Comparison of ENCODE assay signal across 7 cellular contexts in the genomic region with DNA sequence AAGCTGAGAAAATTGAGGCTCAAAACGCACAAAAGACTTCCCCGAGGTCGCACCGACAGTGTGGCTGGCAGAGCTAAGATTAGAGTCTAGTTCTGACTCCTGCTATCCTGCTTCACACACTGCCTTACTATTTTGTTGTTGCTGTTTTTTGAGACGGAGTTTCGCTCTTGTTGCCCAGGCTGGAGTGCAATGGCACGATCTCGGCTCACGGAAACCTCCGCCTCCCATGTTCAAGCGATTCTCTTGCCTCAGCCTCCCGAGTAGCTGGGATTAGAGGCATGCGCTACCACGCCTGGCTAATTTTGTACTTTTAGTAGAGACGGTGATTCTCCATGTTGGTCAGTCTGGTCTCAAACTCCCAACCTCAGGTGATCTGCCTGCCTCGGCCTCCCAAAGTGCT. TPM values are rescaled to one million over a fixed set of nuclear protein-coding genes. Genes with fewer than 3 reads are reported as not detected.
DNase-seq lines count a peak whose midpoint lies in the region; ATAC-seq and TF ChIP-seq lines count a peak whose summit lies in the region.
"Not testable (repeated sequence)": the region's sequence is repeated elsewhere in the genome, so short reads cannot be mapped to it uniquely, and the experiment has no call there.

No MANE protein-coding gene starts in this region.

- peaks cover 27% of the 10 kb centered on the region for H4K20me1 ChIP-seq in neural progenitor cell (ENCODE audit: low read depth)

- H2AFZ ChIP-seq in neural progenitor cell (replicated peaks): not testable (repeated sequence)

- not testable (repeated sequence) for H3K36me3 Mint-ChIP-seq in CD4-positive, CD25-positive, alpha-beta regulatory T cell; brain; naive B cell; neural progenitor cell

- peak overlapping the region in 1 of 3 donors; percentile 23 for H3K27ac Mint-ChIP-seq in CD4-positive, CD25-positive, alpha-beta regulatory T cell
- H3K27ac Mint-ChIP-seq in brain (peak overlapping the region in 3 of 5 experiments; percentile 38 to 73 (median 44)), naive B cell (peak overlapping the region in 1 of 6 donors; percentile 78)
- not testable (repeated sequence) for H3K27ac Mint-ChIP-seq in neural progenitor cell

- not testable (repeated sequence) for H3K9me3 ChIP-seq in CD4-positive, CD25-positive, alpha-beta regulatory T cell (ENCODE audit: control insufficient read depth in 2 of 2, low read length in 2 of 2); NT2/D1 (ENCODE audit: insufficient read depth, low read length); neural progenitor cell (ENCODE audit: low read depth); testis

- peak overlapping the region in 3 of 4 donors; percentile 7 to 99 (median 48) for H3K4me3 Mint-ChIP-seq in CD4-positive, CD25-positive, alpha-beta regulatory T cell
- H3K4me3 Mint-ChIP-seq in brain: peak overlapping the region; percentile 39 to 87 (median 69)
- H3K4me3 Mint-ChIP-seq in naive B cell: peak overlapping the region in 5 of 8 donors; percentile 26 to 97 (median 51)
- peak overlapping the region; percentile 19 for H3K4me3 Mint-ChIP-seq in neural progenitor cell

- not testable (repeated sequence) for H3K27me3 ChIP-seq in CD4-positive, CD25-positive, alpha-beta regulatory T cell (ENCODE audit: control insufficient read depth, insufficient read depth, low read length); NT2/D1 (ENCODE audit: insufficient read depth, insufficient read length); neural progenitor cell; testis

- H3K4me1 Mint-ChIP-seq in CD4-positive, CD25-positive, alpha-beta regulatory T cell: peaks cover 15 to 22% (median 17%) of the 10 kb centered on the region in 4 donors
- peaks cover 21% of the 10 kb centered on the region for H3K4me1 Mint-ChIP-seq in brain
- peaks cover 24 to 36% (median 28%) of the 10 kb centered on the region in 3 donors for H3K4me1 Mint-ChIP-seq in naive B cell
- H3K4me1 Mint-ChIP-seq in neural progenitor cell: peaks cover 28% of the 10 kb centered on the region

- H3K4me3 ChIP-seq in CD4-positive, CD25-positive, alpha-beta regulatory T cell (ENCODE audit: low read depth, low read length); NT2/D1 (ENCODE audit: insufficient read length, low read depth); neural progenitor cell: not testable (repeated sequence)
- H3K4me3 ChIP-seq in testis: peak overlapping the region in 1 of 2 donors; percentile 85

- not testable (repeated sequence) for H3K27ac ChIP-seq in CD4-positive, CD25-positive, alpha-beta regulatory T cell (ENCODE audit: insufficient read depth, low read length, poor library complexity, severe bottlenecking); neural progenitor cell; testis

- not testable (repeated sequence) for H3K36me3 ChIP-seq in CD4-positive, CD25-positive, alpha-beta regulatory T cell (ENCODE audit: control insufficient read depth, insufficient read depth, low read length); NT2/D1 (ENCODE audit: insufficient read depth, insufficient read length, low read length); neural progenitor cell; testis (ENCODE audit: low read depth, missing control alignments)

- not testable (repeated sequence) for DNase-seq in CD4-positive, CD25-positive, alpha-beta regulatory T cell; NT2/D1 (ENCODE audit: low read depth, low spot score); naive B cell; neural progenitor cell (ENCODE audit: low spot score)
- peak; percentile 47 for DNase-seq in activated CD8-positive, alpha-beta memory T cell treated with anti-CD3 and anti-CD28 coated beads for 24 hours
- peak; percentile 12 for DNase-seq in testis

- not testable (repeated sequence) for ATAC-seq in CD4-positive, CD25-positive, alpha-beta regulatory T cell (ENCODE audit: low read depth in 2 of 2); naive B cell (ENCODE audit: low read depth in 2 of 2)

- 71 to 79% methylated on average over 16 of the region's 16 CpGs for WGBS in testis, 2 donors

- peaks cover 30% of the 10 kb centered on the region for H3K79me2 ChIP-seq in neural progenitor cell (ENCODE audit: low read depth)

- TF ChIP-seq POLR2A in testis (IDR thresholded peaks at IDR 0.05): not testable (repeated sequence)

- peaks cover 30% of the 10 kb centered on the region for H3F3A ChIP-seq in neural progenitor cell (ENCODE audit: low read depth)

- H3K4me2 ChIP-seq in neural progenitor cell: not testable (repeated sequence)

- peaks cover 14% of the 10 kb centered on the region for H3K27me3 Mint-ChIP-seq in CD4-positive, CD25-positive, alpha-beta regulatory T cell
- not testable (repeated sequence) for H3K27me3 Mint-ChIP-seq in brain, naive B cell
- peaks cover 16% of the 10 kb centered on the region for H3K27me3 Mint-ChIP-seq in neural progenitor cell (ENCODE audit: insufficient read depth, low read depth)

- not testable (repeated sequence) for TF ChIP-seq CTCF in brain (conservative IDR thresholded peaks at IDR 0.05); neural progenitor cell (IDR thresholded peaks at IDR 0.05); testis (IDR thresholded peaks at IDR 0.05)

- intact Hi-C loops in testis (cut with DNase I; ENCODE audit: low total_unique reads): not testable (repeated sequence)

- H3K4me1 ChIP-seq in CD4-positive, CD25-positive, alpha-beta regulatory T cell (ENCODE audit: control insufficient read depth, insufficient read depth, low read length, poor library complexity, severe bottlenecking): peaks cover 22% of the 10 kb centered on the region
- not testable (repeated sequence) for H3K4me1 ChIP-seq in NT2/D1 (ENCODE audit: insufficient read depth, insufficient read length); testis
- H3K4me1 ChIP-seq in neural progenitor cell: peaks cover 18% of the 10 kb centered on the region

- H3K9ac ChIP-seq in NT2/D1 (ENCODE audit: insufficient read length, low read depth): peak overlapping the region; percentile 10
- not testable (repeated sequence) for H3K9ac ChIP-seq in neural progenitor cell

- not testable (repeated sequence) for H3K9me3 Mint-ChIP-seq in CD4-positive, CD25-positive, alpha-beta regulatory T cell; brain; naive B cell; neural progenitor cell

RNA-seq across cellular contexts. Expression of a gene that starts 1.6 kb away (rescaled TPM):
- total RNA-seq in CD4-positive, CD25-positive, alpha-beta regulatory T cell: 34.4 TPM
- 1 to 10 TPM; 2.5 to 7.0 (median 5.0) TPM for polyA plus RNA-seq in CD4-positive, CD25-positive, alpha-beta regulatory T cell
- polyA plus RNA-seq in brain (ENCODE audit: insufficient read depth, low read depth, low replicate concordance) (44.0 TPM), naive B cell (ENCODE audit: low read depth in 6 of 6) (10 to 100 TPM; 12.2 to 29.2 (median 16.0) TPM), testis (ENCODE audit: insufficient read depth, low read depth, low replicate concordance) (198 TPM)
- total RNA-seq in neural progenitor cell (ENCODE audit: low replicate concordance) (67.0 and 73.4 TPM in 2 replicates), testis (100 to 1,000 TPM; 146 to 165 TPM)

Comparison
In these comparisons a context has a peak if more than half of its experiments do, and no peak if none do; other contexts are left out.
1. H3K4me3 Mint-ChIP-seq: peak in every context shown above with its lines; median percentile 69 in brain; 51 in naive B cell; 48 in CD4-positive, CD25-positive, alpha-beta regulatory T cell; 19 in neural progenitor cell.